ENCODE assay signal across 17 cellular contexts in genomic region chr14:33218030-33218429, GRCh38.
DNase-seq lines count a peak whose midpoint lies in the region; ATAC-seq and TF ChIP-seq lines count a peak whose summit lies in the region.
"Had no signal": no experiment of that assay in that cellular context is flagged by ENCODE, and none has a peak within 500 bp of the region (broad histone marks: within the 10 kb centered on the region; RNA-seq: fewer than 3 reads in every experiment).

No MANE protein-coding gene starts in this region.

- H3K36me3 ChIP-seq in RWPE2 (ENCODE audit: low read depth) (no peaks in the 10 kb centered on the region), HAP-1 (replicated peaks) (no peaks in the 10 kb centered on the region)

- TF ChIP-seq CTCF in RWPE2 (IDR thresholded peaks at IDR 0.05; ENCODE audit: poor library complexity, severe bottlenecking), result peak; percentile 31
- peak; percentile 51 for TF ChIP-seq CTCF in chondrocyte (IDR thresholded peaks at IDR 0.05)

- no peak overlapping the region for H3K27ac ChIP-seq in RWPE2 (ENCODE audit: poor library complexity, severe bottlenecking)

- H3K36me3 Mint-ChIP-seq in chondrocyte (ENCODE audit: low read depth), result peaks cover 3% of the 10 kb centered on the region

- no peak overlapping the region for H3K4me3 Mint-ChIP-seq in chondrocyte (ENCODE audit: unreplicated experiment)
- H3K4me3 Mint-ChIP-seq: B cell had no signal

- H3K4me3 ChIP-seq in RWPE2 (ENCODE audit: severe bottlenecking) (no peak overlapping the region), HAP-1 (no peak overlapping the region)

- H3K9me3 ChIP-seq in RWPE2 (ENCODE audit: severe bottlenecking) (no peaks in the 10 kb centered on the region), HAP-1 (no peaks in the 10 kb centered on the region)

- H3K9me3 Mint-ChIP-seq in chondrocyte (ENCODE audit: low read depth), result no peaks in the 10 kb centered on the region

- peaks cover 2% of the 10 kb centered on the region for H3K27me3 Mint-ChIP-seq in chondrocyte (ENCODE audit: low read depth)
- H3K27me3 Mint-ChIP-seq: B cell had no signal

- DNase-seq in NCI-H1694 treated with DMSO at 0.1 percent for 48 hours (lab: John Stamatoyannopoulos, UW) (peak; percentile 8), NCI-H1694 (lab: John Stamatoyannopoulos, UW) (no peak), RWPE2 (ENCODE audit: low spot score) (no peak), chondrocyte (ENCODE audit: low spot score) (no peak), kidney glomerular epithelial cell (lab: John Stamatoyannopoulos, UW) (peak; percentile 1), epidermal melanocyte (ENCODE audit: insufficient read length, low spot score) (no peak), HAP-1 (ENCODE audit: low spot score in 2 of 2) (no peak)
- DNase-seq: 8988T, EL, GF-D8, Kasumi-1, NCI-H187 treated with DMSO at 0.1 percent for 48 hours, NCI-H524 treated with DMSO at 0.1 percent for 48 hours, NCI-H82, SHP77 had no signal

- H3K27me3 ChIP-seq in RWPE2 (ENCODE audit: insufficient read depth, poor library complexity, severe bottlenecking) (no peaks in the 10 kb centered on the region), HAP-1 (ENCODE audit: low read depth) (no peaks in the 10 kb centered on the region; the same call in 1 of the 2 replicates)

- ATAC-seq in RWPE2 (ENCODE audit: low read depth) (no peak), GM21447 (IDR thresholded peaks at IDR 0.05; ENCODE audit: unreplicated experiment) (no peak)

- H3K4me1 ChIP-seq in RWPE2 (ENCODE audit: insufficient read depth, poor library complexity, severe bottlenecking) (no peaks in the 10 kb centered on the region), HAP-1 (no peaks in the 10 kb centered on the region)

- H3K4me1 Mint-ChIP-seq in chondrocyte (ENCODE audit: low read depth), result no peaks in the 10 kb centered on the region
- H3K4me1 Mint-ChIP-seq: B cell had no signal

- in situ Hi-C loops in HAP-1 (cut with MboI; ENCODE audit: low sequenced_read_pairs), result no loop called here

- H3K27ac Mint-ChIP-seq in chondrocyte (ENCODE audit: unreplicated experiment), result no peak overlapping the region
- H3K27ac Mint-ChIP-seq: B cell had no signal

Comparison
In these comparisons a context has a peak if more than half of its experiments do, and no peak if none do; other contexts are left out.
1. DNase-seq: peak in NCI-H1694 treated with DMSO at 0.1 percent for 48 hours (single experiment) and kidney glomerular epithelial cell (single experiment); none in NCI-H1694 (single experiment), RWPE2 (single experiment), chondrocyte (single experiment), epidermal melanocyte (single experiment) and HAP-1 (0 of 2).